Comparison of ENCODE assay signal across 11 cellular contexts in the genomic region with DNA sequence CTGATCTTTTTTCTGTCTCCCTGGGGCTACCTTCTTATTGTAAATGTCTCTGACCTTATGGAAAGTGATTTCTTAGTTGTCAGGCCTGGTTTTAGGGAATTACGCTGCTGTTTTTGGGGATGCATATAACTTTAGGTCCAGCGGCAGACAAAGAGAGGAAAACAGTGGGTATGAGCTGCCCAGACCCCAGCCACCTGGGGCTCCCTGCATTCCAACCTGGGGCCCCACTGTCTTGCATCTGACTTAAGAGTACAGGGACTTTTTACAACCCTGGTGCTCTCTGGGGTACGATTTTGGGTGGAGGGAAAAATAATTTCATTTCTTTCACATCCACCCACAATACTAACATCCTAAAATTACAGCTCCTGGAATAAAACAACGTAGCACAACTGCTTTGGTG.
A peak's percentile ranks its signal among the peaks of the same experiment; 100 is the strongest.
DNase-seq lines count a peak whose midpoint lies in the region; ATAC-seq and TF ChIP-seq lines count a peak whose summit lies in the region.
"Had no signal": no experiment of that assay in that cellular context is flagged by ENCODE, and none has a peak within 500 bp of the region (broad histone marks: within the 10 kb centered on the region; RNA-seq: fewer than 3 reads in every experiment).

No MANE protein-coding gene starts in this region.

- H3K27me3 ChIP-seq in esophagus muscularis mucosa = no peaks in the 10 kb centered on the region

- H3K36me3 ChIP-seq in esophagus muscularis mucosa = peaks cover 0 to 10% (median 2%) of the 10 kb centered on the region in 4 donors
- H3K36me3 ChIP-seq: WERI-Rb-1 had no signal

- H3K4me1 Mint-ChIP-seq in nephron progenitor cell = peaks cover 100% of the 10 kb centered on the region

- CTCF ChIA-PET in RWPE1 (lab: Yijun Ruan, JAX) = interaction anchor here (0.6 kb wide), 1 partner anchor 15 kb away, joined by 3 read pairs; no protein-coding TSS in a partner anchor

- no peak for TF ChIP-seq EP300 in esophagus muscularis mucosa (IDR thresholded peaks at IDR 0.05)

- H3K27me3 Mint-ChIP-seq in nephron progenitor cell (ENCODE audit: low read depth, poor library complexity) = no peaks in the 10 kb centered on the region

- peaks cover 44 to 72% (median 61%) of the 10 kb centered on the region in 4 donors for H3K4me1 ChIP-seq in esophagus muscularis mucosa

- H3K9me3 ChIP-seq in esophagus muscularis mucosa = no peaks in the 10 kb centered on the region

- H3K9me3 Mint-ChIP-seq in nephron progenitor cell = no peaks in the 10 kb centered on the region
- H3K9me3 Mint-ChIP-seq: natural killer cell had no signal

- POLR2A ChIA-PET in RWPE1 (lab: Yijun Ruan, JAX; ENCODE audit: low non-redundant PET) = interaction anchor here (0.6 kb wide), 1 partner anchor 44 kb away, joined by 3 read pairs; no protein-coding TSS in a partner anchor

- intact Hi-C loops in esophagus muscularis mucosa (cut with DNase I) = no loop called here

- peak overlapping the region; percentile 94 for H3K4me3 Mint-ChIP-seq in nephron progenitor cell
- H3K4me3 Mint-ChIP-seq: natural killer cell had no signal

- TF ChIP-seq POLR2A in esophagus muscularis mucosa (IDR thresholded peaks at IDR 0.05; ENCODE audit: low read depth) = no peak

- H3K27ac Mint-ChIP-seq in nephron progenitor cell = peak overlapping the region; percentile 97
- H3K27ac Mint-ChIP-seq: natural killer cell had no signal

- H3K4me3 ChIP-seq in AG09309 (ENCODE audit: control insufficient read depth, low read depth, low read length) (peak overlapping the region; percentile 70), esophagus muscularis mucosa (peak overlapping the region; percentile 55 to 60 (median 58))

- DNase-seq in AG09309 (ENCODE audit: low read depth) (no peak), RWPE1 (ENCODE audit: low spot score) (no peak), esophagus muscularis mucosa (ENCODE audit: extremely low spot score) (no peak), nephron progenitor cell (no peak), left lobe of liver (ENCODE audit: low spot score) (no peak)
- no peak for DNase-seq in activated effector memory CD4-positive, alpha-beta T cell treated with anti-CD3 and anti-CD28 coated beads, Interleukin-2, amount 50 U/mL, for 16 hours
- DNase-seq: natural killer cell, NCI-H1417 treated with DMSO at 0.1 percent for 48 hours, WERI-Rb-1 had no signal

- TF ChIP-seq CTCF in AG09309 (IDR thresholded peaks at IDR 0.05; ENCODE audit: control insufficient read depth, insufficient read depth, low read depth, low read length, missing control alignments) (no peak), RWPE1 (conservative IDR thresholded peaks at IDR 0.05; ENCODE audit: low read depth) (no peak), esophagus muscularis mucosa (IDR thresholded peaks at IDR 0.05) (no peak), nephron progenitor cell (IDR thresholded peaks at IDR 0.05) (no peak)

- ATAC-seq in left lobe of liver = no peak
- ATAC-seq in GM18868 (IDR thresholded peaks at IDR 0.05; ENCODE audit: unreplicated experiment) = no peak
- ATAC-seq in GM18858 (IDR thresholded peaks at IDR 0.05; ENCODE audit: unreplicated experiment) = no peak
- ATAC-seq: natural killer cell had no signal

- H3K27ac ChIP-seq in RWPE1 (peak overlapping the region; percentile 84), esophagus muscularis mucosa (replicated peaks in 1 of 4) (peak overlapping the region in 2 of 4 donors; percentile 65 to 72)
- H3K27ac ChIP-seq: WERI-Rb-1 had no signal

- WGBS in esophagus muscularis mucosa = 76% methylated on average over 4 of the region's 4 CpGs

- peaks cover 24% of the 10 kb centered on the region for H3K36me3 Mint-ChIP-seq in nephron progenitor cell (ENCODE audit: low read depth)
- H3K36me3 Mint-ChIP-seq: natural killer cell had no signal
